Comparison of ENCODE assay signal across 31 cellular contexts in the genomic region with DNA sequence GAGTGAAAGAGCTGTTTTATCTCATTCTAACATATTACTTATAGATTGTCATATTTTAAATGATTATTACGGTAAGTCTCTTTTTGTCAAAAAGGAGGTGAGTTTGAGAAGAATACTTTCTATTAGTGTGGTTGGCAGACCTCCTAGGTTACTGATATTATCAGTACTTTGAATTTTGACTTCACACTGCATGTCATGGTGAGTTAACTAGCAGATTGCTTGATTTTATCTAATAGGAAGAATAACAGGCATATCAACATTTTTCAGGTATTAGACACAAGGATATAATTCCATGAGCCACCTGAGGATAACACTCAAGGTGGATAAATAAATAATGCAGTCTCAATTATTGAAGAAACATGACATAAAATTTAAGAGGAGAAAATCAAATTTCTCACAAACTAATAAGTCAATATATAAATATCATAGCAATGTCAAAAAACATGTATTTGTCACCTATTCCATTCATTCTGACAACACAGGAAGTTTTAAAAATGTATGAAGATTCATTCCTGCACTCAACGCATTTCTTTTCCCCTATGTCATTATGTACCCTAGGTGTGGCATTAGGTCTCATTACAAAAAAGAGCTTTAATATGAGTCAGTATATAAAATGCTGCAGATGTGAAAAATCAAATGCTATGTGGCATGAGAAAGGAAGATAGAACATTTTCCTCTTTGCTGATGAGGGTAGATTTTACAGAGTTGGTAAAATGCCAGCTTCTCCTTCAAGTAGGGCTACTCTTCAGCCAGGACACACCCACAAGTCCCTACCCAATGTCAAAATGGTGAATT.
"Had no signal": no experiment of that assay in that cellular context is flagged by ENCODE, and none has a peak within 500 bp of the region (broad histone marks: within the 10 kb centered on the region; RNA-seq: fewer than 3 reads in every experiment).

No MANE protein-coding gene starts in this region.

- DNase-seq: activated CD4-positive, alpha-beta T cell treated with anti-CD3 and anti-CD28 coated beads, Interleukin-2, amount 10 ng/mL, durations not matched to agents 24 days and 14 days; activated CD4-positive, alpha-beta T cell treated with anti-CD3 and anti-CD28 coated beads, Interleukin-2, amount 50 U/mL, for 4 hours; activated CD8-positive, alpha-beta T cell treated with anti-CD3 and anti-CD28 coated beads for 36 hours; activated gamma-delta T cell; activated naive CD4-positive, alpha-beta T cell treated with Interleukin-2 at 50 U/mL for 16 hours; activated naive CD8-positive, alpha-beta T cell treated with anti-CD3 and anti-CD28 coated beads, Interleukin-2, amount 10 ng/mL, durations not matched to agents 7 days and 5 days; activated T-cell treated with anti-CD3 and anti-CD28 coated beads, Interleukin-2, amount 50 U/mL, for 24 hours; amygdala; central memory CD4-positive, alpha-beta T cell; Kasumi-1; KG1; NCI-H1092 treated with DMSO at 0.1 percent for 48 hours; NCI-H1417; NCI-H146; NCI-H187; NCI-H2029 treated with DMSO at 0.1 percent for 48 hours; NCI-H2107; NCI-H2171; NCI-H510A; NCI-H526; NCI-H748 treated with DMSO at 0.1 percent for 48 hours; NK-92 treated with Interleukin-12 subunit alpha and Interleukin-12 subunit beta, amount 100 ng/mL, for 24 hours; Right ventricle myocardium superior; SW 1271; T-helper 1 cell; T-helper 2 cell; T1000 had no signal

- H3K4me3 Mint-ChIP-seq: activated CD4-positive, alpha-beta T cell treated with anti-CD3 and anti-CD28 coated beads, Interleukin-2, amount 10 ng/mL, durations not matched to agents 24 days and 14 days; activated CD8-positive, alpha-beta T cell treated with anti-CD3 and anti-CD28 coated beads for 36 hours; activated naive CD4-positive, alpha-beta T cell treated with anti-CD3 and anti-CD28 coated beads, Interleukin-2, amount 50 U/mL, for 24 hours; activated naive CD8-positive, alpha-beta T cell treated with anti-CD3 and anti-CD28 coated beads, Interleukin-2, amount 10 ng/mL, durations not matched to agents 7 days and 5 days; activated T-cell treated with anti-CD3 and anti-CD28 coated beads, Interleukin-2, amount 50 U/mL, for 24 hours; brain had no signal

- H3K4me3 ChIP-seq: ascending aorta had no signal

- H3K27ac ChIP-seq: ascending aorta had no signal

- H3K4me1 Mint-ChIP-seq: activated CD4-positive, alpha-beta T cell treated with anti-CD3 and anti-CD28 coated beads, Interleukin-2, amount 10 ng/mL, durations not matched to agents 24 days and 14 days; activated naive CD4-positive, alpha-beta T cell treated with anti-CD3 and anti-CD28 coated beads, Interleukin-2, amount 50 U/mL, for 24 hours; activated naive CD8-positive, alpha-beta T cell treated with anti-CD3 and anti-CD28 coated beads, Interleukin-2, amount 10 ng/mL, durations not matched to agents 7 days and 5 days; brain had no signal

- H3K4me1 ChIP-seq: ascending aorta had no signal

- H3K27me3 Mint-ChIP-seq: activated CD4-positive, alpha-beta T cell treated with anti-CD3 and anti-CD28 coated beads, Interleukin-2, amount 10 ng/mL, durations not matched to agents 24 days and 14 days; activated CD8-positive, alpha-beta T cell treated with anti-CD3 and anti-CD28 coated beads for 36 hours; activated naive CD4-positive, alpha-beta T cell treated with anti-CD3 and anti-CD28 coated beads, Interleukin-2, amount 50 U/mL, for 24 hours; activated naive CD8-positive, alpha-beta T cell treated with anti-CD3 and anti-CD28 coated beads, Interleukin-2, amount 10 ng/mL, durations not matched to agents 7 days and 5 days; activated T-cell treated with anti-CD3 and anti-CD28 coated beads, Interleukin-2, amount 50 U/mL, for 24 hours; brain had no signal

- H3K9me3 Mint-ChIP-seq: activated CD4-positive, alpha-beta T cell treated with anti-CD3 and anti-CD28 coated beads, Interleukin-2, amount 10 ng/mL, durations not matched to agents 24 days and 14 days; activated naive CD4-positive, alpha-beta T cell treated with anti-CD3 and anti-CD28 coated beads, Interleukin-2, amount 50 U/mL, for 24 hours; activated naive CD8-positive, alpha-beta T cell treated with anti-CD3 and anti-CD28 coated beads, Interleukin-2, amount 10 ng/mL, durations not matched to agents 7 days and 5 days; brain had no signal

- H3K27me3 ChIP-seq: ascending aorta had no signal

- H3K27ac Mint-ChIP-seq: activated CD4-positive, alpha-beta T cell treated with anti-CD3 and anti-CD28 coated beads, Interleukin-2, amount 10 ng/mL, durations not matched to agents 24 days and 14 days; activated CD8-positive, alpha-beta T cell treated with anti-CD3 and anti-CD28 coated beads for 36 hours; activated naive CD4-positive, alpha-beta T cell treated with anti-CD3 and anti-CD28 coated beads, Interleukin-2, amount 50 U/mL, for 24 hours; activated naive CD8-positive, alpha-beta T cell treated with anti-CD3 and anti-CD28 coated beads, Interleukin-2, amount 10 ng/mL, durations not matched to agents 7 days and 5 days; activated T-cell treated with anti-CD3 and anti-CD28 coated beads, Interleukin-2, amount 50 U/mL, for 24 hours; activated T-helper 2 cell treated with anti-CD3 and anti-CD28 coated beads, Interferon-gamma antibody, Interleukin-2, Interleukin-4, amounts not matched to agents 10 μg/mL and 5 μg/mL and 100 μg/mL, durations not matched to agents 14 hours and 24 hours and 36 hours; brain had no signal

- ATAC-seq: activated CD8-positive, alpha-beta T cell treated with anti-CD3 and anti-CD28 coated beads for 36 hours had no signal

- H3K36me3 ChIP-seq: ascending aorta had no signal

- H3K36me3 Mint-ChIP-seq: activated naive CD4-positive, alpha-beta T cell treated with anti-CD3 and anti-CD28 coated beads, Interleukin-2, amount 50 U/mL, for 24 hours; activated naive CD8-positive, alpha-beta T cell treated with anti-CD3 and anti-CD28 coated beads, Interleukin-2, amount 10 ng/mL, durations not matched to agents 7 days and 5 days; brain had no signal

- H3K9me3 ChIP-seq: ascending aorta had no signal
